ENCODE assay signal across 30 cellular contexts in genomic region chr15:51263726-51264125, GRCh38.
"Had no signal": no experiment of that assay in that cellular context is flagged by ENCODE, and none has a peak within 500 bp of the region (broad histone marks: within the 10 kb centered on the region; RNA-seq: fewer than 3 reads in every experiment).

No MANE protein-coding gene starts in this region.

- FAIRE-seq: TTC549 had no signal

- H3K36me3 ChIP-seq: cardiac muscle cell, SJCRH30 had no signal

- ATAC-seq: activated CD4-positive, alpha-beta T cell treated with anti-CD3 and anti-CD28 coated beads for 36 hours; activated CD4-positive, CD25-positive, alpha-beta regulatory T cell treated with anti-CD3 and anti-CD28 coated beads, Interleukin-2, amount 50 U/mL, for 24 hours; activated naive CD4-positive, alpha-beta T cell treated with anti-CD3 and anti-CD28 coated beads, Interleukin-2, amount 50 U/mL, for 72 hours; activated T-cell treated with anti-CD3 and anti-CD28 coated beads, Interleukin-2, amount 50 U/mL, for 4 hours; Panc1; WTC11 had no signal

- H3K27me3 ChIP-seq: SJCRH30 had no signal

- H3K4me3 ChIP-seq: cardiac muscle cell, SJCRH30, SK-N-MC had no signal

- H3K27ac ChIP-seq: cardiac muscle cell, KMS-11, SJCRH30, SK-N-MC had no signal

- DNase-seq: activated CD4-positive, alpha-beta memory T cell treated with anti-CD3 and anti-CD28 coated beads for 36 hours; activated CD4-positive, alpha-beta T cell treated with anti-CD3 and anti-CD28 coated beads for 36 hours; activated CD4-positive, alpha-beta T cell treated with anti-CD3 and anti-CD28 coated beads, Interleukin-2, amount 10 ng/mL, durations not matched to agents 7 days and 5 days; activated CD8-positive, alpha-beta memory T cell treated with anti-CD3 and anti-CD28 coated beads, Interleukin-2, amount 50 U/mL, for 4 hours; activated gamma-delta T cell treated with Interleukin-2 at 50 U/mL for 16 hours; activated naive CD4-positive, alpha-beta T cell treated with anti-CD3 and anti-CD28 coated beads for 36 hours; activated T-cell treated with anti-CD3 and anti-CD28 coated beads for 4 hours; activated T-cell treated with anti-CD3 and anti-CD28 coated beads, Interleukin-2, amount 50 U/mL, for 4 hours; aorta; NCI-H1105; NCI-H1417 treated with DMSO at 0.1 percent for 48 hours; NCI-H187 treated with DMSO at 0.1 percent for 48 hours; NCI-H2081; NCI-H2171; NCI-H2227 treated with DMSO at 0.1 percent for 48 hours; NCI-H446; NCI-H510A treated with DMSO at 0.1 percent for 48 hours; NCI-H526 treated with DMSO at 0.1 percent for 48 hours; NCI-H774; SHP77; T1000 had no signal
